Comparison of ENCODE assay signal across 10 cellular contexts in the genomic region with DNA sequence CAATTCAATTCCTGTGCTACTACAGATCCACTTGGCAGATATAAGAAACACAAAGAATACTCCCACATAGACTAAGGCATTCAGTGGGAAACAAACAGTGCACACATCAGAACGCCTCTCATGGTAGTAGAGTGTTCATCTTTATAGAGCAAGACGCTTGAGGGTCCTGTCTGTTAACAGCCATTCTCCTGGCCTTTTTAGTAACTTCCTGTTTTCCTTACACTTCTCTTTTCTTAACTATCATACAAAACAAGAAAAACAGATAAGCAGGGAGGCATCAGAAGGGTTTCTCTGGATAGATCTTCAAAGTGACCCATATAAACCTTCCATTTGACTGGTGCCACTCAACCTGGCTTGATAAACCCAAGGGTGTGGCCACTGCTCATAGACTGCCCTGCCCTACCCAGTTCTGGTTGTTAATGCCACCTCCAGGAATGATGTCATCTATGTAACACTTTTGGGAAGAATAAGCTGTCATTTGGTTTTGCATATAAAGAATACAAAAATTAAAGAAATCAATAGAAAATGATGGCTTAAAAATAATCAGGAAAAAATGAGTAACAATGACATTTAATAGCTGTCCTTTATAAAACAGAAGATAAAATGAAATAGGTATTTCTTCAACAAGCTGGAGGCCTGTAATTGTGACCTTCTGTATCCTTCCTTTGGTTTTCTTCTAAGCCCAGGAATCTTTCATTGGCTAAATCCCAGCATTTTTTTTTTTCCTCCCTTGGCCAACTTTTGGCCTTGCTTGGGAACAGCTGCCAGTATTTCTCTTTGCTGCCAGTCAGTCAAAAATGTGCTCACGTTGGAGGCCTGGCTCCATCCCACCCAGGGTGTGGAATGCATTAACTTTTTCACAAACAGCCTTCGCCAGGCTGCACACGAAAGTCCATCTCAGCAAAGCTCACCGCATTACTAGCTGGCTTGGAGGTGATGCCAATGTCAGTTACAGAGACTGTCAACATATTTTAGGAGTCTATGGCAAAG.
A peak's percentile ranks its signal among the peaks of the same experiment; 100 is the strongest.
DNase-seq lines count a peak whose midpoint lies in the region; ATAC-seq, FAIRE-seq and TF ChIP-seq lines count a peak whose summit lies in the region.
"Had no signal": no experiment of that assay in that cellular context is flagged by ENCODE, and none has a peak within 500 bp of the region (broad histone marks: within the 10 kb centered on the region; RNA-seq: fewer than 3 reads in every experiment).

No MANE protein-coding gene starts in this region.

- POLR2A ChIA-PET in naive thymus-derived CD8-positive, alpha-beta T cell (lab: Charles Lee): no interaction called here

- no peaks in the 10 kb centered on the region for H3K9me3 ChIP-seq in astrocyte (ENCODE audit: insufficient read depth, low read depth, low read length)
- H3K9me3 ChIP-seq: esophagus squamous epithelium had no signal

- H3K9me3 Mint-ChIP-seq in astrocyte (ENCODE audit: unreplicated experiment): no peaks in the 10 kb centered on the region
- no peaks in the 10 kb centered on the region for H3K9me3 Mint-ChIP-seq in naive thymus-derived CD8-positive, alpha-beta T cell
- no peaks in the 10 kb centered on the region for H3K9me3 Mint-ChIP-seq in natural killer cell treated with Interleukin-12 subunit alpha and Interleukin-12 subunit beta and Interleukin-15 and Interleukin-18, amount 100 ng/mL, for 72 hours

- FAIRE-seq in astrocyte (lab: Jason Lieb, UNC): peak; percentile 50

- H2AFZ ChIP-seq in astrocyte (ENCODE audit: low read depth, low read length): no peak overlapping the region

- no peak for ATAC-seq in naive thymus-derived CD8-positive, alpha-beta T cell
- no peak for ATAC-seq in natural killer cell treated with Interleukin-12 subunit alpha and Interleukin-12 subunit beta and Interleukin-15 and Interleukin-18, amount 100 ng/mL, for 72 hours

- no peaks in the 10 kb centered on the region for H4K20me1 ChIP-seq in astrocyte (ENCODE audit: insufficient read depth, low read length)

- H3K36me3 ChIP-seq in astrocyte (ENCODE audit: insufficient read depth, low read length): no peaks in the 10 kb centered on the region
- H3K36me3 ChIP-seq: esophagus squamous epithelium had no signal

- H3K9ac ChIP-seq in astrocyte (ENCODE audit: low read length): no peak overlapping the region

- TF ChIP-seq CTCF in astrocyte (IDR thresholded peaks at IDR 0.05; ENCODE audit: insufficient read depth, low read depth, low read length): no peak

- no peak overlapping the region for H3K4me3 ChIP-seq in astrocyte (ENCODE audit: insufficient read depth, low read depth, low read length)
- H3K4me3 ChIP-seq: esophagus squamous epithelium had no signal

- H3K4me1 ChIP-seq in astrocyte (ENCODE audit: insufficient read depth, low read length): peaks cover 16% of the 10 kb centered on the region

- H3K36me3 Mint-ChIP-seq in astrocyte (ENCODE audit: low read depth, unreplicated experiment): peaks cover 1% of the 10 kb centered on the region
- peaks cover 12 to 59% (median 22%) of the 10 kb centered on the region in 3 donors for H3K36me3 Mint-ChIP-seq in naive thymus-derived CD8-positive, alpha-beta T cell
- H3K36me3 Mint-ChIP-seq in natural killer cell treated with Interleukin-12 subunit alpha and Interleukin-12 subunit beta and Interleukin-15 and Interleukin-18, amount 100 ng/mL, for 72 hours: no peaks in the 10 kb centered on the region

- DNase-seq in EH (ENCODE audit: low read depth) (peak; percentile 48), NCI-H1694 treated with DMSO at 0.1 percent for 48 hours (lab: John Stamatoyannopoulos, UW) (peak; percentile 28), astrocyte (ENCODE audit: low read depth) (peak; percentile 82), GM19240 (ENCODE audit: insufficient read length, low spot score) (no peak), HT-29 (ENCODE audit: low spot score) (no peak)
- DNase-seq in naive thymus-derived CD8-positive, alpha-beta T cell: no peak
- no peak for DNase-seq in stimulated activated naive CD4-positive, alpha-beta T cell treated with Interleukin-2 at 50 U/mL for 16 hours (lab: John Stamatoyannopoulos, UW)
- DNase-seq in natural killer cell treated with Interleukin-12 subunit alpha and Interleukin-12 subunit beta and Interleukin-15 and Interleukin-18, amount 100 ng/mL, for 72 hours (ENCODE audit: low spot score): no peak
- DNase-seq: DND-41, esophagus squamous epithelium had no signal

- H3K79me2 ChIP-seq in astrocyte (ENCODE audit: insufficient read depth, low read length): no peaks in the 10 kb centered on the region

- peak overlapping the region; percentile 74 for H3K27ac Mint-ChIP-seq in astrocyte (ENCODE audit: unreplicated experiment)
- H3K27ac Mint-ChIP-seq in naive thymus-derived CD8-positive, alpha-beta T cell: peak overlapping the region in 9 of 10 donors; percentile 21 to 87 (median 67)
- peak overlapping the region in 1 of 2 donors; percentile 27 for H3K27ac Mint-ChIP-seq in natural killer cell treated with Interleukin-12 subunit alpha and Interleukin-12 subunit beta and Interleukin-15 and Interleukin-18, amount 100 ng/mL, for 72 hours

- H3K4me2 ChIP-seq in astrocyte (ENCODE audit: low read length): no peak overlapping the region

- H3K4me1 Mint-ChIP-seq in astrocyte (ENCODE audit: low read depth, unreplicated experiment): peaks cover 15% of the 10 kb centered on the region
- H3K4me1 Mint-ChIP-seq in naive thymus-derived CD8-positive, alpha-beta T cell: peaks cover 24 to 59% (median 46%) of the 10 kb centered on the region in 4 donors
- no peaks in the 10 kb centered on the region for H3K4me1 Mint-ChIP-seq in natural killer cell treated with Interleukin-12 subunit alpha and Interleukin-12 subunit beta and Interleukin-15 and Interleukin-18, amount 100 ng/mL, for 72 hours (ENCODE audit: low read depth in 2 of 2)

- no peaks in the 10 kb centered on the region for H3K27me3 ChIP-seq in astrocyte (ENCODE audit: insufficient read depth, low read length)
- H3K27me3 ChIP-seq: esophagus squamous epithelium had no signal

- peak overlapping the region; percentile 24 for H3K27ac ChIP-seq in astrocyte (ENCODE audit: low read depth, low read length)
- H3K27ac ChIP-seq: esophagus squamous epithelium had no signal

- no peak overlapping the region for H3K4me3 Mint-ChIP-seq in astrocyte (ENCODE audit: unreplicated experiment)
- no peak overlapping the region for H3K4me3 Mint-ChIP-seq in naive thymus-derived CD8-positive, alpha-beta T cell
- H3K4me3 Mint-ChIP-seq in natural killer cell treated with Interleukin-12 subunit alpha and Interleukin-12 subunit beta and Interleukin-15 and Interleukin-18, amount 100 ng/mL, for 72 hours: no peak overlapping the region

- H3K27me3 Mint-ChIP-seq in astrocyte (ENCODE audit: low read depth, unreplicated experiment): no peaks in the 10 kb centered on the region
- H3K27me3 Mint-ChIP-seq in naive thymus-derived CD8-positive, alpha-beta T cell: no peaks in the 10 kb centered on the region
- no peaks in the 10 kb centered on the region for H3K27me3 Mint-ChIP-seq in natural killer cell treated with Interleukin-12 subunit alpha and Interleukin-12 subunit beta and Interleukin-15 and Interleukin-18, amount 100 ng/mL, for 72 hours

Comparison
In these comparisons a context has a peak if more than half of its experiments do, and no peak if none do; other contexts are left out.
1. DNase-seq: peak in EH (single experiment), NCI-H1694 treated with DMSO at 0.1 percent for 48 hours (single experiment) and astrocyte (single experiment); none in naive thymus-derived CD8-positive, alpha-beta T cell (0 of 10), GM19240 (single experiment), HT-29 (single experiment), stimulated activated naive CD4-positive, alpha-beta T cell treated with Interleukin-2 at 50 U/mL for 16 hours (single experiment) and natural killer cell treated with Interleukin-12 subunit alpha and Interleukin-12 subunit beta and Interleukin-15 and Interleukin-18, amount 100 ng/mL, for 72 hours (single experiment).